Comparison of ENCODE assay signal across 13 cellular contexts in genomic region chr16:67346328-67346727, GRCh38. TPM values are rescaled to one million over a fixed set of nuclear protein-coding genes. Genes with fewer than 3 reads are reported as not detected.
"Had no signal": no experiment of that assay in that cellular context is flagged by ENCODE, and none has a peak within 500 bp of the region (broad histone marks: within the 10 kb centered on the region; RNA-seq: fewer than 3 reads in every experiment).

No MANE protein-coding gene starts in this region.

- H3K36me3 ChIP-seq: brain microvascular endothelial cell, gastrocnemius medialis, thoracic aorta had no signal

- H3K27me3 ChIP-seq: brain microvascular endothelial cell, gastrocnemius medialis had no signal

- H3K4me3 ChIP-seq: gastrocnemius medialis, thoracic aorta had no signal

- H3K9me3 ChIP-seq: gastrocnemius medialis, thoracic aorta had no signal

- DNase-seq: activated CD4-positive, alpha-beta T cell treated with anti-CD3 and anti-CD28 coated beads, Interleukin-2, amount 10 ng/mL, durations not matched to agents 7 days and 5 days; activated gamma-delta T cell treated with Interleukin-2 at 50 U/mL for 16 hours; activated naive CD8-positive, alpha-beta T cell treated with anti-CD3 and anti-CD28 coated beads, Interleukin-2, amount 10 ng/mL, durations not matched to agents 7 days and 5 days; brain microvascular endothelial cell; effector memory CD8-positive, alpha-beta T cell; erythroblast; gastrocnemius medialis; mesendoderm; nucleus accumbens; stimulated activated naive CD8-positive, alpha-beta T cell treated with anti-CD3 and anti-CD28 coated beads, Interleukin-15, amount 100 ng/mL, for 72 hours; SW 1271 had no signal

- H3K27ac ChIP-seq: brain microvascular endothelial cell, thoracic aorta had no signal

- ATAC-seq: effector memory CD8-positive, alpha-beta T cell; sciatic nerve; stimulated activated naive CD8-positive, alpha-beta T cell treated with anti-CD3 and anti-CD28 coated beads, Interleukin-15, amount 100 ng/mL, for 72 hours had no signal

- H3K4me1 ChIP-seq: gastrocnemius medialis had no signal

RNA-seq across cellular contexts. Expression of gene LRRC36, which starts 19.7 kb away (rescaled TPM):
- total RNA-seq: activated CD4-positive, alpha-beta T cell treated with anti-CD3 and anti-CD28 coated beads, Interleukin-2, amount 10 ng/mL, durations not matched to agents 7 days and 5 days; gastrocnemius medialis; thoracic aorta had no signal

RNA-seq across cellular contexts. Expression of gene KCTD19, which starts 19.8 kb away (rescaled TPM):
- total RNA-seq: activated CD4-positive, alpha-beta T cell treated with anti-CD3 and anti-CD28 coated beads, Interleukin-2, amount 10 ng/mL, durations not matched to agents 7 days and 5 days; gastrocnemius medialis; thoracic aorta had no signal

RNA-seq across cellular contexts. Expression of gene TPPP3, which starts 47.0 kb away (rescaled TPM):
- total RNA-seq: activated CD4-positive, alpha-beta T cell treated with anti-CD3 and anti-CD28 coated beads, Interleukin-2, amount 10 ng/mL, durations not matched to agents 7 days and 5 days; activated naive CD8-positive, alpha-beta T cell treated with anti-CD3 and anti-CD28 coated beads, Interleukin-2, amount 10 ng/mL, durations not matched to agents 7 days and 5 days had no signal
